ENCODE assay signal across 8 cellular contexts in the genomic region with DNA sequence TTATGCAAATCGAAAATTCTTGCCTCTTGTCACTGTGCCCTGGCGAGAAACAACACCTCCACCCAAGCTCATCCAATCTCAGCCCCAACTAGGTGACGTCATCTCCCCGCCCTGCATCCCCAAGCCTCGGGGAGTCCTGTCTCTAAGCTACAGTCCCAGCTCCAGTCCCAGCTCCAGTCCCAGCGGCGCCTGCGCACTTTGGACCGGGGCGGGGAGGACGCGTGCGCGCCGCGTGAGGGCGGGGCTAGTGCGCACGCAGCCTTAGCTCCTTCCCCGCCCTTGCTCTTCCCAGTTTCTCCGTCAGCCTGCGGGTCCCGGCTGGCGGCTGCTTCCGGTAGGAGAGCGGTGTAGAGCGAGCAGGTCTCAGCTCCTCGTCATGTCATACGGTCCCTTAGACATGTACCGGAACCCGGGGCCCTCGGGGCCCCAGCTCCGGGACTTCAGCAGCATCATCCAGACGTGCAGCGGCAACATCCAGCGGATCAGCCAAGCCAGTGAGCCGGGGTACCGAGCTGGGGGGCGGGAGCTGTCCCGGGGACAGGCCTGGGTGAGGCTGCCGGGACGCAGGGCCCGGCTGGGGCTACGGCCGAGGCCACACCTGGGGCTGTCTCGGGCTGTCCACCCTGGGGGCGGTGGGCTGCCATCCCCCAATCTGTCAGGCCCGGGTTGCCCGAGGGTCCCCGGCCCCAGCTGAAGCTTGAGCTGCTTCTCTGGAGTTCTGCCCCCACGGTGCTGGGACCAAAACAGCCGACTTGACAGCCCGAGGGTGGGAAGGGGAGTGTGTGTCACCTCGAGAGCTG.
DNase-seq lines count a peak whose midpoint lies in the region; ATAC-seq lines count a peak whose summit lies in the region.

Gene STX12, plus strand, starts transcription at position 288 of the 800 bp plus-strand sequence. Its CDS starts 89 bp downstream, at position 377.

- H3K4me3 ChIP-seq in BLaER1 treated with 17β-estradiol and CSF1 and Interleukin-3, amounts not matched to agents 10 nM and 100 nM = peak within 1 kb of the TSS; percentile 88 to 100 (median 96)

- peak; percentile 93 for ATAC-seq in GM19351 (IDR thresholded peaks at IDR 0.05; ENCODE audit: unreplicated experiment)
- ATAC-seq in HG03521 (IDR thresholded peaks at IDR 0.05; ENCODE audit: unreplicated experiment) = peak; percentile 95

- peaks cover 3 to 32% (median 22%) of the 10 kb centered on the region in 11 experiments; a peak in 19 of 22 replicates for H3K36me3 ChIP-seq in BLaER1 treated with 17β-estradiol and CSF1 and Interleukin-3, amounts not matched to agents 10 nM and 100 nM

- peak within 1 kb of the TSS; percentile 87 to 99 (median 90) for H3K4me2 ChIP-seq in BLaER1 treated with 17β-estradiol and CSF1 and Interleukin-3, amounts not matched to agents 10 nM and 100 nM

- peak; percentile 96 for DNase-seq in NCI-H748 (lab: John Stamatoyannopoulos, UW; ENCODE audit: unreplicated experiment)
- peak; percentile 98 for DNase-seq in activated CD4-positive, alpha-beta T cell treated with anti-CD3 and anti-CD28 coated beads, Interleukin-2, amount 50 U/mL, for 1 hour
- DNase-seq in cortex of kidney (lab: John Stamatoyannopoulos, UW) = peak; percentile 60
- peak; percentile 99 for DNase-seq in left kidney (ENCODE audit: low read depth, low spot score)
- peak; percentile 99 for DNase-seq in stimulated activated CD4-positive, alpha-beta T cell treated with anti-CD3 and anti-CD28 coated beads, Interleukin-2, amount 100 ng/mL, for 24 hours

- H3K4me1 ChIP-seq in BLaER1 treated with 17β-estradiol and CSF1 and Interleukin-3, amounts not matched to agents 10 nM and 100 nM = peaks cover 20 to 54% (median 22%) of the 10 kb centered on the region in 10 experiments

- H3K9me3 ChIP-seq in BLaER1 treated with 17β-estradiol and CSF1 and Interleukin-3, amounts not matched to agents 10 nM and 100 nM (replicated peaks in 1 of 11) = no peaks in the 10 kb centered on the region

- H3K27me3 ChIP-seq in BLaER1 treated with 17β-estradiol and CSF1 and Interleukin-3, amounts not matched to agents 10 nM and 100 nM = no peaks in the 10 kb centered on the region

- peaks cover 18 to 49% (median 42%) of the 10 kb centered on the region in 11 experiments; a peak in 16 of 22 replicates for H4K20me1 ChIP-seq in BLaER1 treated with 17β-estradiol and CSF1 and Interleukin-3, amounts not matched to agents 10 nM and 100 nM

- peak within 1 kb of the TSS; percentile 76 to 99 (median 86) for H3K27ac ChIP-seq in BLaER1 treated with 17β-estradiol and CSF1 and Interleukin-3, amounts not matched to agents 10 nM and 100 nM

- peak within 1 kb of the TSS; percentile 83 to 100 (median 93) for H3K9ac ChIP-seq in BLaER1 treated with 17β-estradiol and CSF1 and Interleukin-3, amounts not matched to agents 10 nM and 100 nM

Comparison
In these comparisons a context has a peak if more than half of its experiments do, and no peak if none do; other contexts are left out.
1. Peak in every context shown above with its lines: DNase-seq, ATAC-seq, H3K4me3 ChIP-seq and H3K27ac ChIP-seq.